ENCODE assay signal across 8 cellular contexts in the genomic region with DNA sequence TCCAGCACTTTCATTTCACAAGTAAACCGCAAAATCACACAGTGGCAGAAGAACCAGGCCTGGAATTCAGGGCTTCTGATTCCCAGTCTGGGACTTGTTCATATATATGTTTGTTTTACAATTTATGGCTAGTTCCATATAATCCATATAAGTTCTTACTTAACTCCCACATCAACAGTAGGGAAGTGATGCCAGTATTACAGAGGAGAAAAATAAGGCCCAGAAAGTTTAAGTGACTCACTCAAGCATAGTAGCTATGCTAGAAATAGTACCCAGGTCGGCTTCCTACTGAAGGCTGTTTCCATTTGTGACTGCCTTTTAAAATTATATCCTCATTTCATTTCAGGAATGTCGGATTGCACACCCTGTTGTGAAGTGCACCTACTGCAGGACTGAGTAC. TPM values are rescaled to one million over a fixed set of nuclear protein-coding genes. Genes with fewer than 3 reads are reported as not detected.
A peak's percentile ranks its signal among the peaks of the same experiment; 100 is the strongest.
DNase-seq lines count a peak whose midpoint lies in the region; ATAC-seq and TF ChIP-seq lines count a peak whose summit lies in the region.

No MANE protein-coding gene starts in this region.

- H3K9me3 ChIP-seq in Caco-2 (no peaks in the 10 kb centered on the region), mammary epithelial cell (replicated peaks; ENCODE audit: insufficient read depth, low read length) (no peaks in the 10 kb centered on the region)

- peak overlapping the region; percentile 88 for H3K4me3 Mint-ChIP-seq in Caco-2 (ENCODE audit: unreplicated experiment)
- peak overlapping the region; percentile 87 for H3K4me3 Mint-ChIP-seq in natural killer cell treated with Interleukin-12 subunit alpha and Interleukin-12 subunit beta and Interleukin-15 and Interleukin-18, amount 100 ng/mL, for 72 hours

- H3K36me3 Mint-ChIP-seq in Caco-2 (ENCODE audit: insufficient read depth, unreplicated experiment), result peaks cover 7% of the 10 kb centered on the region
- peaks cover 4% of the 10 kb centered on the region for H3K36me3 Mint-ChIP-seq in natural killer cell treated with Interleukin-12 subunit alpha and Interleukin-12 subunit beta and Interleukin-15 and Interleukin-18, amount 100 ng/mL, for 72 hours

- peak overlapping the region; percentile 91 for H3K27ac ChIP-seq in mammary epithelial cell (ENCODE audit: insufficient read depth, low read depth, low read length)

- H3K4me1 ChIP-seq in Caco-2 (0 out of 2 replicates have a peak, but pooled peaks cover 7% of the 10 kb centered on the region), mammary epithelial cell (ENCODE audit: insufficient read depth, low read length) (peaks cover 19% of the 10 kb centered on the region)

- in situ Hi-C loops in mammary epithelial cell (cut with MboI; ENCODE audit: low sequenced_read_pairs in 2 of 2), result no loop called here

- no peaks in the 10 kb centered on the region for H3K4me1 Mint-ChIP-seq in Caco-2 (ENCODE audit: low read depth, unreplicated experiment)
- peaks cover 8 to 9% of the 10 kb centered on the region in 2 donors for H3K4me1 Mint-ChIP-seq in natural killer cell treated with Interleukin-12 subunit alpha and Interleukin-12 subunit beta and Interleukin-15 and Interleukin-18, amount 100 ng/mL, for 72 hours (ENCODE audit: low read depth in 2 of 2)

- TF ChIP-seq CTCF in Caco-2 (IDR thresholded peaks at IDR 0.05; ENCODE audit: insufficient read depth in 1 of 2, low read depth in 1 of 2, low read length in 1 of 2, severe bottlenecking in 1 of 2, unreplicated experiment in 1 of 2) (no peak), mammary epithelial cell (conservative IDR thresholded peaks at IDR 0.05 in 1 of 2, IDR thresholded peaks at IDR 0.05 in 1 of 2; ENCODE audit: extremely low read depth in 1 of 2, insufficient read depth in 1 of 2, low read depth in 1 of 2, low read length in 2 of 2) (no peak)

- no peaks in the 10 kb centered on the region for H3K9me3 Mint-ChIP-seq in Caco-2 (ENCODE audit: unreplicated experiment)
- no peaks in the 10 kb centered on the region for H3K9me3 Mint-ChIP-seq in natural killer cell treated with Interleukin-12 subunit alpha and Interleukin-12 subunit beta and Interleukin-15 and Interleukin-18, amount 100 ng/mL, for 72 hours

- H2AFZ ChIP-seq in mammary epithelial cell (ENCODE audit: low read depth, low read length), result no peak overlapping the region

- no peak overlapping the region for H3K27ac Mint-ChIP-seq in Caco-2 (ENCODE audit: unreplicated experiment)
- peak overlapping the region in 1 of 2 donors; percentile 77 for H3K27ac Mint-ChIP-seq in natural killer cell treated with Interleukin-12 subunit alpha and Interleukin-12 subunit beta and Interleukin-15 and Interleukin-18, amount 100 ng/mL, for 72 hours

- no peaks in the 10 kb centered on the region for H3K27me3 ChIP-seq in Caco-2 (replicated peaks; ENCODE audit: control insufficient read depth, insufficient read depth, low read length)
- H3K27me3 ChIP-seq in mammary epithelial cell (ENCODE audit: insufficient read depth, low read length), result no peaks in the 10 kb centered on the region

- H3K4me2 ChIP-seq in mammary epithelial cell (ENCODE audit: insufficient read depth, low read depth, low read length), result peak overlapping the region; percentile 99

- dilution Hi-C loops in mammary epithelial cell (cut with HindIII; ENCODE audit: low sequenced_read_pairs), result no loop called here

- H3K4me3 ChIP-seq in Caco-2 (ENCODE audit: low read depth, low read length) (peak overlapping the region; percentile 47; the same call in 1 of the 2 replicates), mammary epithelial cell (replicated peaks in 1 of 3; ENCODE audit: insufficient read depth in 1 of 3, low read depth in 2 of 3, low read length in 3 of 3) (peak overlapping the region in 2 of 3 experiments; percentile 97 to 100)

- intact Hi-C loops in Caco-2 (cut with micrococcal nuclease; ENCODE audit: unreplicated experiment) (no loop called here), mammary epithelial cell (cut with micrococcal nuclease) (loop anchor here (5.0 kb wide), 1 partner anchor 45 kb away; a partner anchor contains a TSS)

- CTCF ChIA-PET in Caco-2 (lab: Charles Lee) (interaction anchor here (0.7 kb wide), 1 partner anchor 104 kb away, joined by 3 read pairs; a partner anchor contains a TSS), mammary epithelial cell (lab: Charles Lee; ENCODE audit: low non-redundant PET) (no interaction called here)

- 80% methylated on average over 3 of the region's 3 CpGs for WGBS in mammary epithelial cell (ENCODE audit: low coverage, missing lambda C conversion rate)

- no TSS peak for BruUV-seq in Caco-2 (replicated peaks; lab: Mats Ljungman, UMichigan)
- no TSS peak for BruUV-seq in mammary epithelial cell (replicated peaks; lab: Mats Ljungman, UMichigan)

- H3K9ac ChIP-seq in mammary epithelial cell (ENCODE audit: insufficient read depth, low read length), result peak overlapping the region; percentile 96

- no peaks in the 10 kb centered on the region for H3K27me3 Mint-ChIP-seq in Caco-2 (ENCODE audit: insufficient read depth, unreplicated experiment)
- H3K27me3 Mint-ChIP-seq in natural killer cell treated with Interleukin-12 subunit alpha and Interleukin-12 subunit beta and Interleukin-15 and Interleukin-18, amount 100 ng/mL, for 72 hours, result no peaks in the 10 kb centered on the region

- POLR2A ChIA-PET in Caco-2 (lab: Charles Lee), result no interaction called here

- H3K36me3 ChIP-seq in Caco-2 (ENCODE audit: control insufficient read depth, insufficient read depth, low read length) (no peaks in the 10 kb centered on the region), mammary epithelial cell (ENCODE audit: insufficient read depth, low read length) (peaks cover 13% of the 10 kb centered on the region)

- H3K79me2 ChIP-seq in mammary epithelial cell (ENCODE audit: insufficient read depth, low read length), result peaks cover 18% of the 10 kb centered on the region

- ATAC-seq in natural killer cell treated with Interleukin-12 subunit alpha and Interleukin-12 subunit beta and Interleukin-15 and Interleukin-18, amount 100 ng/mL, for 72 hours, result no peak
- ATAC-seq in HG02981 (IDR thresholded peaks at IDR 0.05; ENCODE audit: unreplicated experiment), result no peak
- ATAC-seq in GM18907 (IDR thresholded peaks at IDR 0.05; ENCODE audit: unreplicated experiment), result no peak

- no peaks in the 10 kb centered on the region for H4K20me1 ChIP-seq in mammary epithelial cell (ENCODE audit: insufficient read depth, low read length)

- no peak for DNase-seq in Caco-2
- peak; percentile 39 for DNase-seq in M059J (ENCODE audit: low read depth)
- DNase-seq in mammary epithelial cell, result no peak
- DNase-seq in natural killer cell treated with Interleukin-12 subunit alpha and Interleukin-12 subunit beta and Interleukin-15 and Interleukin-18, amount 100 ng/mL, for 72 hours (ENCODE audit: low spot score), result no peak
- DNase-seq in NCI-H187 (lab: John Stamatoyannopoulos, UW), result no peak
- no peak for DNase-seq in NCI-H1105 (lab: John Stamatoyannopoulos, UW)

RNA-seq across cellular contexts. Expression of a gene that starts 1.4 kb away (rescaled TPM):
- 9.4 and 9.8 TPM in 2 replicates for total RNA-seq in Caco-2 (2022)
- total RNA-seq in M059J (2014; rRNA removed; shearing (Covaris generic)), result 22.7 and 26.4 TPM in 2 replicates
- 10 to 100 TPM; 12.8 to 20.8 TPM for total RNA-seq in mammary epithelial cell
- polyA plus RNA-seq in mammary epithelial cell, result 5.7 TPM
- polyA minus RNA-seq in mammary epithelial cell, result 12.7 TPM
- 10 to 100 TPM in 1 of 2 donors, 1 to 10 TPM in 1; 9.4 to 11.4 TPM for total RNA-seq in natural killer cell treated with Interleukin-12 subunit alpha and Interleukin-12 subunit beta and Interleukin-15 and Interleukin-18, amount 100 ng/mL, for 72 hours

RNA-seq across cellular contexts. Expression of a gene that starts 45.9 kb away (rescaled TPM):
- total RNA-seq in Caco-2 (2022) (19.6 and 21.5 TPM in 2 replicates), mammary epithelial cell (10 to 100 TPM; 39.1 to 59.8 TPM)
- 54.4 and 59.1 TPM in 2 replicates for total RNA-seq in M059J (2014; rRNA removed; shearing (Covaris generic))
- polyA plus RNA-seq in mammary epithelial cell, result 13.0 TPM
- 4.2 TPM for polyA minus RNA-seq in mammary epithelial cell
- total RNA-seq in natural killer cell treated with Interleukin-12 subunit alpha and Interleukin-12 subunit beta and Interleukin-15 and Interleukin-18, amount 100 ng/mL, for 72 hours, result 10 to 100 TPM; 47.9 to 50.2 TPM

RNA-seq across cellular contexts. Expression of a gene that starts 55.1 kb away (rescaled TPM):
- total RNA-seq in Caco-2 (2022) (39.0 and 44.5 TPM in 2 replicates), mammary epithelial cell (10 to 100 TPM in 1 of 2 donors, 1 to 10 TPM in 1; 6.5 to 14.7 TPM)
- total RNA-seq in M059J (2014; rRNA removed; shearing (Covaris generic)), result 3,501 and 4,716 TPM in 2 replicates
- polyA plus RNA-seq in mammary epithelial cell, result 3.4 TPM
- not detected for polyA minus RNA-seq in mammary epithelial cell
- total RNA-seq in natural killer cell treated with Interleukin-12 subunit alpha and Interleukin-12 subunit beta and Interleukin-15 and Interleukin-18, amount 100 ng/mL, for 72 hours, result 10 to 100 TPM; 42.8 to 45.4 TPM

Comparison
In these comparisons a context has a peak if more than half of its experiments do, and no peak if none do; other contexts are left out.
1. RNA of a gene that starts 55.1 kb away (total RNA-seq): 3,501 to 4,716 TPM in M059J; 42.8 to 45.4 TPM in natural killer cell treated with Interleukin-12 subunit alpha and Interleukin-12 subunit beta and Interleukin-15 and Interleukin-18, amount 100 ng/mL, for 72 hours, 39.0 to 44.5 TPM in Caco-2 and 6.5 to 14.7 TPM in mammary epithelial cell; every median in the first group is over 10 times any median in the second.